In the genomic region with DNA sequence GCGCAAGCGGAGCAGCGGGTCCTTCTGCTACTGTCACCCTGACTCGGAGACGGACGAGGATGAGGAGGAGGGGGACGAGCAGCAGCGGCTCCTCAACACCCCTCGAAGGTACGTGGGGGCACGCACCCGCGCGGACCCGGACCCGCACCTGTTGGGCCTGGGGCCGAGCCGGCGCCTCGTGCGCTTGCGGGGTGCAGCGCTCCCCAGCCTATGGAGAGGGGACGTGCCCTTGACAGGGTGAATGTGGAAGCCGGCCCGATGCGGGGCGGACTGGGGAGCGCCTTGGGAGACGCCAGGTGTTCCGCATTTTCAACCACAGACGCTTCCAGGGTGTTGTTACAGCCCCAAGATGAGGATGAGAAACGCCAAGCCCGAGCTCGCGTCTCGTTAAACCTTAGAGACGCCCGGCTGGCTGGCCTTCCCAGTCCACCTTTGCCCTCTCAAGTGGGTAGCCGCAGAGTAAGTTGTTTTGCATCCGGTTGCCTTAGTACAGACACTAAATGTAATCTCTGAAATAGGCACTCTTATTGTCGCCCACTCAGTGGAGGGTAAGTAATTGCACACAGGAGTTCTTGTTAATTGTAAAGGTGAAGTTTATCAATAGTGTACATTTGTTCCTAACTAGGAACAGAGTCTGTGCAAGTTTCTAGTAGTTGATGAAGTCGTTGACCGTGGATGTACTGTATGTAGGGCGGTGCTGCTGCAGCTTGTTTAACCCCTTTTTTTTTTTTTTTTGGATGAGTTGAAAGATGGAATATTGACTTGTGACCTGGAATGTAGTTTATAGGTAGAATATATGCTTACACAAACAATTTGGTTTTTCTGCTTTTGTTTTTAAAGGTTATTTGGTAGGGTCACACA, we compare ENCODE assay signal across 8 cellular contexts. TPM values are rescaled to one million over a fixed set of nuclear protein-coding genes. Genes with fewer than 3 reads are reported as not detected.
A peak's percentile ranks its signal among the peaks of the same experiment; 100 is the strongest.
DNase-seq lines count a peak whose midpoint lies in the region; ATAC-seq and TF ChIP-seq lines count a peak whose summit lies in the region.

No MANE protein-coding gene starts in this region.

- H3K4me3 ChIP-seq in endodermal cell (ENCODE audit: low read length) = peak overlapping the region; percentile 83

- peak overlapping the region; percentile 67 for H3K9ac ChIP-seq in endodermal cell (ENCODE audit: extremely low read depth, low read length, poor library complexity, severe bottlenecking)

- H3K27ac Mint-ChIP-seq in activated CD4-positive, alpha-beta memory T cell treated with anti-CD3 and anti-CD28 coated beads for 36 hours = peak overlapping the region; percentile 92
- H3K27ac Mint-ChIP-seq in endodermal cell = peak overlapping the region; percentile 26
- peak overlapping the region; percentile 88 for H3K27ac Mint-ChIP-seq in stimulated activated memory B cell treated with anti-CD40 and anti-IgM and Interleukin-4, amounts not matched to agents 10 μg/mL and 1 μg/mL and 100 μg/mL, for 72 hours

- H3K4me1 ChIP-seq in endodermal cell (ENCODE audit: control insufficient read depth, insufficient read depth, low read length) = no peaks in the 10 kb centered on the region

- peaks cover 6% of the 10 kb centered on the region for H3K36me3 ChIP-seq in endodermal cell (ENCODE audit: control insufficient read depth, insufficient read depth, low read length)

- H3K4me3 Mint-ChIP-seq in activated CD4-positive, alpha-beta memory T cell treated with anti-CD3 and anti-CD28 coated beads for 36 hours = peak overlapping the region; percentile 81
- H3K4me3 Mint-ChIP-seq in endodermal cell = peak overlapping the region; percentile 85
- H3K4me3 Mint-ChIP-seq in stimulated activated memory B cell treated with anti-CD40 and anti-IgM and Interleukin-4, amounts not matched to agents 10 μg/mL and 1 μg/mL and 100 μg/mL, for 72 hours = peak overlapping the region; percentile 91

- no peaks in the 10 kb centered on the region for H3K9me3 Mint-ChIP-seq in activated CD4-positive, alpha-beta memory T cell treated with anti-CD3 and anti-CD28 coated beads for 36 hours
- H3K9me3 Mint-ChIP-seq in endodermal cell = no peaks in the 10 kb centered on the region
- no peaks in the 10 kb centered on the region for H3K9me3 Mint-ChIP-seq in stimulated activated memory B cell treated with anti-CD40 and anti-IgM and Interleukin-4, amounts not matched to agents 10 μg/mL and 1 μg/mL and 100 μg/mL, for 72 hours

- intact Hi-C loops in activated CD4-positive, alpha-beta memory T cell treated with anti-CD3 and anti-CD28 coated beads for 36 hours (cut with micrococcal nuclease) = loop anchor here (2.0 to 5.0 kb wide), 2 partner anchors 65 to 1363 kb away; a partner anchor contains a TSS

- WGBS in endodermal cell (ENCODE audit: insufficient coverage in 1 of 2, insufficient read length in 1 of 2), 2 experiments = 4% methylated on average over 12 to 45 of the region's 45 CpGs

- peak; percentile 37 for DNase-seq in GM13976 (ENCODE audit: low spot score)
- DNase-seq in NCI-H146 treated with DMSO at 0.1 percent for 48 hours (lab: John Stamatoyannopoulos, UW; ENCODE audit: unreplicated experiment) = peak; percentile 14
- DNase-seq in activated CD4-positive, alpha-beta memory T cell treated with anti-CD3 and anti-CD28 coated beads for 36 hours = peak; percentile 66
- DNase-seq in endodermal cell = peak; percentile 76
- peak; percentile 55 for DNase-seq in mucosa of gallbladder (ENCODE audit: low spot score)
- DNase-seq in cerebellar nuclear complex (lab: John Stamatoyannopoulos, UW) = no peak

- peaks cover 47% of the 10 kb centered on the region for H3K4me1 Mint-ChIP-seq in activated CD4-positive, alpha-beta memory T cell treated with anti-CD3 and anti-CD28 coated beads for 36 hours (ENCODE audit: low read depth)
- H3K4me1 Mint-ChIP-seq in endodermal cell = peaks cover 13% of the 10 kb centered on the region
- peaks cover 50% of the 10 kb centered on the region for H3K4me1 Mint-ChIP-seq in stimulated activated memory B cell treated with anti-CD40 and anti-IgM and Interleukin-4, amounts not matched to agents 10 μg/mL and 1 μg/mL and 100 μg/mL, for 72 hours

- H3K36me3 Mint-ChIP-seq in activated CD4-positive, alpha-beta memory T cell treated with anti-CD3 and anti-CD28 coated beads for 36 hours = peaks cover 17% of the 10 kb centered on the region
- H3K36me3 Mint-ChIP-seq in endodermal cell (ENCODE audit: low read depth) = peaks cover 10% of the 10 kb centered on the region
- peaks cover 12% of the 10 kb centered on the region for H3K36me3 Mint-ChIP-seq in stimulated activated memory B cell treated with anti-CD40 and anti-IgM and Interleukin-4, amounts not matched to agents 10 μg/mL and 1 μg/mL and 100 μg/mL, for 72 hours

- POLR2A ChIA-PET in activated CD4-positive, alpha-beta memory T cell treated with anti-CD3 and anti-CD28 coated beads for 36 hours (lab: Charles Lee) = interaction anchor here (0.6 kb wide), 3 partner anchors 155 to 1523 kb away, joined by 3 to 4 read pairs (median 3); no protein-coding TSS in a partner anchor

- in situ Hi-C loops in GM13976 (cut with MboI; ENCODE audit: low sequenced_read_pairs, unreplicated experiment) = no loop called here

- no peaks in the 10 kb centered on the region for H3K27me3 Mint-ChIP-seq in activated CD4-positive, alpha-beta memory T cell treated with anti-CD3 and anti-CD28 coated beads for 36 hours
- no peaks in the 10 kb centered on the region for H3K27me3 Mint-ChIP-seq in endodermal cell (ENCODE audit: insufficient read depth)
- no peaks in the 10 kb centered on the region for H3K27me3 Mint-ChIP-seq in stimulated activated memory B cell treated with anti-CD40 and anti-IgM and Interleukin-4, amounts not matched to agents 10 μg/mL and 1 μg/mL and 100 μg/mL, for 72 hours

- H3K27ac ChIP-seq in endodermal cell (ENCODE audit: low read depth, low read length) = peak overlapping the region; percentile 32

- CTCF ChIA-PET in activated CD4-positive, alpha-beta memory T cell treated with anti-CD3 and anti-CD28 coated beads for 36 hours (lab: Charles Lee) = interaction anchor here (0.6 to 1.8 kb wide), 2 partner anchors 12 to 320 kb away, joined by 3 to 6 read pairs; no protein-coding TSS in a partner anchor

- no peaks in the 10 kb centered on the region for H3K27me3 ChIP-seq in endodermal cell (ENCODE audit: control insufficient read depth, insufficient read depth, low read length, poor library complexity, severe bottlenecking)

- no peaks in the 10 kb centered on the region for H3K9me3 ChIP-seq in endodermal cell (ENCODE audit: control insufficient read depth, low read length)

- TF ChIP-seq CTCF in GM13976 (IDR thresholded peaks at IDR 0.05; ENCODE audit: borderline replicate concordance, control extremely low read depth, extremely low read depth, insufficient read depth, missing control alignments) (no peak), endodermal cell (conservative IDR thresholded peaks at IDR 0.05) (no peak)

- peak; percentile 11 for ATAC-seq in HG02623 (IDR thresholded peaks at IDR 0.05; ENCODE audit: unreplicated experiment)
- ATAC-seq in stimulated activated memory B cell treated with anti-CD40 and anti-IgM and Interleukin-4, amounts not matched to agents 10 μg/mL and 1 μg/mL and 100 μg/mL, for 72 hours = peak; percentile 49

RNA-seq across cellular contexts. Expression of a gene that starts 0.8 kb away (rescaled TPM):
- 10 to 100 TPM; 20.6 to 22.1 TPM for total RNA-seq in activated CD4-positive, alpha-beta memory T cell treated with anti-CD3 and anti-CD28 coated beads for 36 hours
- total RNA-seq in endodermal cell (10 to 100 TPM; 19.7 to 25.5 TPM), mucosa of gallbladder (29.0 TPM)
- 24.0 TPM for polyA plus RNA-seq in endodermal cell (2013, experiment 1 of 2)
- 22.6 TPM for polyA plus RNA-seq in endodermal cell (2013, experiment 2 of 2)

Comparison
In these comparisons a context has a peak if more than half of its experiments do, and no peak if none do; other contexts are left out.
1. DNase-seq: peak in GM13976 (single experiment), NCI-H146 treated with DMSO at 0.1 percent for 48 hours (single experiment), activated CD4-positive, alpha-beta memory T cell treated with anti-CD3 and anti-CD28 coated beads for 36 hours (single experiment), endodermal cell (single experiment) and mucosa of gallbladder (single experiment); none in cerebellar nuclear complex (0 of 2).
2. H3K27ac Mint-ChIP-seq: peak in every context shown above with its lines; median percentile 92 in activated CD4-positive, alpha-beta memory T cell treated with anti-CD3 and anti-CD28 coated beads for 36 hours; 88 in stimulated activated memory B cell treated with anti-CD40 and anti-IgM and Interleukin-4, amounts not matched to agents 10 μg/mL and 1 μg/mL and 100 μg/mL, for 72 hours; 26 in endodermal cell.
3. Peak in every context shown above with its lines, with median percentiles within 50 percentile points of each other: H3K4me3 Mint-ChIP-seq.